8 cellular contexts compared by ENCODE assay signal in the genomic region with DNA sequence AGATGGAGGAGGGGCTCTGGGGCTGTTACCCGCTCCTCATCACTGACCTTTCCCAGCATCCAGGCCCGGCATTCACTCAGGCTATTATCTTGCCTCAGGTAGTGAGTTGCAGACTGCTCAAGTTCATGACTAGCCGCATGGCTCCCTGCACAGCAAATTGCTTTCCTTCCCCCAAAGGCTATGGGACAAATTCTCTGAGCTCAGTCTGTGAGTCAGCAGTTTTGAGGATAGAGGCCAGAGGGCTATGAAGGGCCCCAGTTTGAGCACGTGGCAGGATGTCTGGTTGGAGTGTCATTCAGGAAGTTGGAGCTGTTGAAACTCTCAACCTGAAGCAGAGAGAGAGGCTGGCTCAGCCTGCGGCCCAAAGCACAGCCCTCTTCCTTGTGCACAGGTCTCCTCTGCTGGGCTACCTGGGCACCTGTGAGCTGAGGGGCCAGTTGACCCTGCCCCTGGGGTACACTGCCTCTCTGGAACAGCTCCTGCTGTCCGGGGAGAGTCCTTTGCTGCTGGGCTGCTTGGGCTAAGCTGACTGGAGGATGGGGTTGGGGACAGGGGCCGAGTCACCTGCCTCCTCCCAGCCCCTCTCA. TPM values are rescaled to one million over a fixed set of nuclear protein-coding genes. Genes with fewer than 3 reads are reported as not detected.
DNase-seq lines count a peak whose midpoint lies in the region; ATAC-seq lines count a peak whose summit lies in the region.

No MANE protein-coding gene starts in this region.

- peak; percentile 86 for ATAC-seq in HG02852 (IDR thresholded peaks at IDR 0.05; ENCODE audit: unreplicated experiment)

- peak overlapping the region; percentile 78 for H3K27ac ChIP-seq in mesodermal cell (ENCODE audit: low read depth, low read length, severe bottlenecking)

- H3K4me3 ChIP-seq in mesodermal cell (ENCODE audit: extremely low read depth, insufficient read depth, low read length, poor library complexity, severe bottlenecking): no peak overlapping the region

- 78 to 92% methylated on average over 5 of the region's 7 CpGs for WGBS in mesodermal cell (ENCODE audit: insufficient coverage in 2 of 2), 2 experiments

- DNase-seq in activated T-cell treated with anti-CD3 and anti-CD28 coated beads for 48 hours (ENCODE audit: low read depth): peak; percentile 17
- DNase-seq in activated T-cell treated with anti-CD3 and anti-CD28 coated beads, Interleukin-2, amount 50 U/mL, for 1 hour: no peak
- peak; percentile 98 for DNase-seq in RPMI7951 (ENCODE audit: low read depth)
- peak; percentile 72 for DNase-seq in dedifferentiated amniotic fluid mesenchymal stem cell (ENCODE audit: extremely low spot score)
- no peak for DNase-seq in NCI-H1694 (lab: John Stamatoyannopoulos, UW)
- no peak for DNase-seq in NCI-H2171 treated with DMSO at 0.1 percent for 48 hours (lab: John Stamatoyannopoulos, UW)

- peaks cover 21% of the 10 kb centered on the region for H3K4me1 ChIP-seq in mesodermal cell (ENCODE audit: control insufficient read depth, insufficient read depth, low read length, poor library complexity, severe bottlenecking)

- H3K36me3 ChIP-seq in mesodermal cell (ENCODE audit: control insufficient read depth, insufficient read depth, low read length): peaks cover 15% of the 10 kb centered on the region

- no peaks in the 10 kb centered on the region for H3K9me3 ChIP-seq in mesodermal cell (ENCODE audit: control insufficient read depth, low read length)

RNA-seq across cellular contexts. Expression of gene FAH, which starts 7.9 kb away (rescaled TPM):
- total RNA-seq in RPMI7951 (2014; rRNA removed; shearing (Covaris generic)): 162 and 172 TPM in 2 replicates
- 22.1 TPM for polyA plus RNA-seq in mesodermal cell (2013, experiment 1 of 2)
- polyA plus RNA-seq in mesodermal cell (2013, experiment 2 of 2): 26.9 TPM

Comparison
In these comparisons a context has a peak if more than half of its experiments do, and no peak if none do; other contexts are left out.
1. DNase-seq: peak in activated T-cell treated with anti-CD3 and anti-CD28 coated beads for 48 hours (single experiment), RPMI7951 (single experiment) and dedifferentiated amniotic fluid mesenchymal stem cell (single experiment); none in activated T-cell treated with anti-CD3 and anti-CD28 coated beads, Interleukin-2, amount 50 U/mL, for 1 hour (single experiment), NCI-H1694 (single experiment) and NCI-H2171 treated with DMSO at 0.1 percent for 48 hours (single experiment).